In genomic region chr7:44486693-44487092, GRCh38 we compare ENCODE assay signal across 12 cellular contexts. TPM values are rescaled to one million over a fixed set of nuclear protein-coding genes. Genes with fewer than 3 reads are reported as not detected.
DNase-seq lines count a peak whose midpoint lies in the region; ATAC-seq and TF ChIP-seq lines count a peak whose summit lies in the region.
"Had no signal": no experiment of that assay in that cellular context is flagged by ENCODE, and none has a peak within 500 bp of the region (broad histone marks: within the 10 kb centered on the region; RNA-seq: fewer than 3 reads in every experiment).

No MANE protein-coding gene starts in this region.

- ATAC-seq in T-helper 17 cell (no peak), GM21576 (IDR thresholded peaks at IDR 0.05; ENCODE audit: unreplicated experiment) (no peak), HG03460 (IDR thresholded peaks at IDR 0.05; ENCODE audit: unreplicated experiment) (no peak)

- no peak overlapping the region for H3K27ac ChIP-seq in stomach

- no peak overlapping the region for H3K4me3 ChIP-seq in stomach

- peak overlapping the region; percentile 29 for H3K27ac Mint-ChIP-seq in activated naive CD8-positive, alpha-beta T cell
- H3K27ac Mint-ChIP-seq in activated naive CD8-positive, alpha-beta T cell treated with anti-CD3 and anti-CD28 coated beads for 36 hours = no peak overlapping the region
- H3K27ac Mint-ChIP-seq in T-helper 17 cell = peak overlapping the region; percentile 34

- no peaks in the 10 kb centered on the region for H3K27me3 ChIP-seq in stomach

- no peak for DNase-seq in activated naive CD8-positive, alpha-beta T cell treated with anti-CD3 and anti-CD28 coated beads for 36 hours
- DNase-seq in T-helper 17 cell (no peak), fibroblast of gingiva (ENCODE audit: low read depth) (peak; percentile 3), stomach (peak; percentile 28), NCI-H1694 (lab: John Stamatoyannopoulos, UW) (no peak)
- DNase-seq: COR-L47; KG1; stimulated activated CD8-positive, alpha-beta memory T cell treated with anti-CD3 and anti-CD28 coated beads, Interleukin-4, amount 100 ng/mL, for 48 hours had no signal

- no peak for TF ChIP-seq EP300 in stomach (IDR thresholded peaks at IDR 0.05)

- peaks cover 36% of the 10 kb centered on the region for H3K36me3 Mint-ChIP-seq in activated naive CD8-positive, alpha-beta T cell
- peaks cover 59% of the 10 kb centered on the region for H3K36me3 Mint-ChIP-seq in activated naive CD8-positive, alpha-beta T cell treated with anti-CD3 and anti-CD28 coated beads for 36 hours
- H3K36me3 Mint-ChIP-seq in T-helper 17 cell (ENCODE audit: low read depth) = peaks cover 18% of the 10 kb centered on the region

- TF ChIP-seq POLR2A in stomach (IDR thresholded peaks at IDR 0.05) = no peak

- H3K4me1 Mint-ChIP-seq in activated naive CD8-positive, alpha-beta T cell (ENCODE audit: low read depth) = peaks cover 80% of the 10 kb centered on the region
- H3K4me1 Mint-ChIP-seq in activated naive CD8-positive, alpha-beta T cell treated with anti-CD3 and anti-CD28 coated beads for 36 hours = peaks cover 48% of the 10 kb centered on the region
- peaks cover 53% of the 10 kb centered on the region for H3K4me1 Mint-ChIP-seq in T-helper 17 cell

- H3K4me1 ChIP-seq in stomach = peaks cover 42 to 62% (median 53%) of the 10 kb centered on the region in 4 donors

- no peaks in the 10 kb centered on the region for H3K27me3 Mint-ChIP-seq in activated naive CD8-positive, alpha-beta T cell
- H3K27me3 Mint-ChIP-seq in activated naive CD8-positive, alpha-beta T cell treated with anti-CD3 and anti-CD28 coated beads for 36 hours = no peaks in the 10 kb centered on the region
- no peaks in the 10 kb centered on the region for H3K27me3 Mint-ChIP-seq in T-helper 17 cell

- WGBS in stomach, 5 donors = 74 to 100% (median 92%) methylated on average over 1 of the region's 1 CpG

- H3K9me3 Mint-ChIP-seq in activated naive CD8-positive, alpha-beta T cell (ENCODE audit: low read depth) = peaks cover 5% of the 10 kb centered on the region
- H3K9me3 Mint-ChIP-seq in activated naive CD8-positive, alpha-beta T cell treated with anti-CD3 and anti-CD28 coated beads for 36 hours = peaks cover 15% of the 10 kb centered on the region

- H3K9me3 ChIP-seq in T-helper 17 cell (ENCODE audit: control insufficient read depth, low read length, poor library complexity, severe bottlenecking) (peaks cover 3% of the 10 kb centered on the region), stomach (peaks cover 0 to 9% (median 0%) of the 10 kb centered on the region in 4 donors)

- intact Hi-C loops in stomach (cut with DNase I; ENCODE audit: low total_unique reads) = no loop called here

- peaks cover 33 to 38% (median 36%) of the 10 kb centered on the region in 4 donors for H3K36me3 ChIP-seq in stomach

- H3K4me3 Mint-ChIP-seq in activated naive CD8-positive, alpha-beta T cell = peak overlapping the region; percentile 74
- no peak overlapping the region for H3K4me3 Mint-ChIP-seq in activated naive CD8-positive, alpha-beta T cell treated with anti-CD3 and anti-CD28 coated beads for 36 hours
- peak overlapping the region; percentile 63 for H3K4me3 Mint-ChIP-seq in T-helper 17 cell

- no peak for TF ChIP-seq CTCF in stomach (IDR thresholded peaks at IDR 0.05)

RNA-seq across cellular contexts. Expression of gene NUDCD3, which starts 3.8 kb away (rescaled TPM):
- total RNA-seq in activated naive CD8-positive, alpha-beta T cell treated with anti-CD3 and anti-CD28 coated beads for 36 hours = 10 to 100 TPM; 94.9 to 96.9 TPM
- total RNA-seq in T-helper 17 cell (10 to 100 TPM; 61.4 to 69.2 TPM), stomach (100 to 1,000 TPM in 1 of 5 donors, 10 to 100 TPM in 4; 20.4 to 147 (median 52.7) TPM)
- polyA plus RNA-seq in stomach = 10 to 100 TPM; 12.9 to 20.2 (median 15.9) TPM

RNA-seq across cellular contexts. Expression of gene NPC1L1, which starts 54.4 kb away (rescaled TPM):
- total RNA-seq in activated naive CD8-positive, alpha-beta T cell treated with anti-CD3 and anti-CD28 coated beads for 36 hours = not detected
- total RNA-seq in T-helper 17 cell = under 1 TPM in 1 of 2 donors, not detected in 1; 0.08 TPM
- 1 to 10 TPM in 3 of 5 donors, not detected in 2; 1.1 to 4.9 (median 1.6) TPM for total RNA-seq in stomach
- under 1 TPM in 2 of 3 donors, not detected in 1; 0.12 to 0.20 TPM for polyA plus RNA-seq in stomach
- total RNA-seq: pulmonary artery endothelial cell had no signal

Comparison
In these comparisons a context has a peak if more than half of its experiments do, and no peak if none do; other contexts are left out.
1. DNase-seq: peak in fibroblast of gingiva (single experiment) and stomach (single experiment); none in activated naive CD8-positive, alpha-beta T cell treated with anti-CD3 and anti-CD28 coated beads for 36 hours (single experiment), T-helper 17 cell (0 of 3) and NCI-H1694 (single experiment).